ENCODE assay signal across 27 cellular contexts in the genomic region with DNA sequence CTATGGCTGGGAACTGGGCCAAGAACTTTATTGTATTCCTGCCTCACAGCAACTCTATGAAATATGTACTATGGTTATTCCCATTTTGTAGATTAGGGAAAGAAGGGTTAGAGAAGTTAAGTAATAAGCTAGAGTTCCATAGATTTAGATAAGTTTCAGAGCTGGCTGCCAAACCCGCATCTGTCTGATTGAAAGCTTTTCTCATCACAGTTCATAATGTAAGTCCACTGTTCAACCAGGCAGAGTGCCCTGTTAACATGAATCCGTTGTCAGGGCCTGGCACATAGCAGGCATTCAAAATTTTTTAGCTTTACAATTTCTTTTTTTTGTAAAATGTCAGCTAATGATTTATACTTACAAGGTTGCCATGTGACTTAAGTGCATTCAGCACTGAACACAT.
"Had no signal": no experiment of that assay in that cellular context is flagged by ENCODE, and none has a peak within 500 bp of the region (broad histone marks: within the 10 kb centered on the region; RNA-seq: fewer than 3 reads in every experiment).

No MANE protein-coding gene starts in this region.

- H3K4me3 ChIP-seq: ascending aorta, esophagus muscularis mucosa, gastroesophageal sphincter had no signal

- H3K9me3 ChIP-seq: ascending aorta, esophagus muscularis mucosa, gastroesophageal sphincter had no signal

- H3K36me3 ChIP-seq: ascending aorta, brain microvascular endothelial cell, esophagus muscularis mucosa, gastroesophageal sphincter had no signal

- DNase-seq: activated CD4-positive, alpha-beta memory T cell treated with anti-CD3 and anti-CD28 coated beads for 36 hours; activated CD4-positive, alpha-beta T cell treated with anti-CD3 and anti-CD28 coated beads for 36 hours; activated CD4-positive, alpha-beta T cell treated with anti-CD3 and anti-CD28 coated beads, Interleukin-2, amount 10 ng/mL, durations not matched to agents 24 days and 14 days; activated CD4-positive, CD25-positive, alpha-beta regulatory T cell; activated CD4-positive, CD25-positive, alpha-beta regulatory T cell treated with anti-CD3 and anti-CD28 coated beads, Interleukin-2, amount 50 U/mL, for 72 hours; activated CD8-positive, alpha-beta memory T cell treated with anti-CD3 and anti-CD28 coated beads, Interleukin-2, amount 10 ng/mL, durations not matched to agents 7 days and 5 days; activated CD8-positive, alpha-beta memory T cell treated with anti-CD3 and anti-CD28 coated beads, Interleukin-2, amount 50 U/mL, for 4 hours; activated CD8-positive, alpha-beta T cell treated with anti-CD3 and anti-CD28 coated beads, Interleukin-2, amount 10 ng/mL, durations not matched to agents 7 days and 5 days; activated gamma-delta T cell; activated naive CD4-positive, alpha-beta T cell; activated naive CD4-positive, alpha-beta T cell treated with anti-CD3 and anti-CD28 coated beads, Interleukin-2, amount 10 ng/mL, durations not matched to agents 7 days and 5 days; activated naive CD8-positive, alpha-beta T cell treated with anti-CD3 and anti-CD28 coated beads, Interleukin-2, amount 10 ng/mL, durations not matched to agents 7 days and 5 days; activated T-cell treated with anti-CD3 and anti-CD28 coated beads, Interleukin-2, amount 50 U/mL, for 1 hour; activated T-cell treated with anti-CD3 and anti-CD28 coated beads, Interleukin-2, amount 50 U/mL, for 72 hours; brain microvascular endothelial cell; cortex of kidney; dermis blood vessel endothelial cell; effector CD4-positive, alpha-beta T cell; effector memory CD8-positive, alpha-beta T cell; erythroblast; foreskin keratinocyte; hippocampal formation; T-helper 2 cell had no signal

- H3K27me3 ChIP-seq: ascending aorta, brain microvascular endothelial cell, esophagus muscularis mucosa, foreskin keratinocyte had no signal

- H3K27ac ChIP-seq: ascending aorta, brain microvascular endothelial cell, esophagus muscularis mucosa, foreskin keratinocyte, gastroesophageal sphincter had no signal

- H3K4me1 ChIP-seq: ascending aorta, foreskin keratinocyte had no signal

- ATAC-seq: activated CD4-positive, alpha-beta T cell treated with anti-CD3 and anti-CD28 coated beads for 36 hours; activated CD8-positive, alpha-beta memory T cell treated with anti-CD3 and anti-CD28 coated beads, Interleukin-2, amount 10 ng/mL, durations not matched to agents 7 days and 5 days; activated CD8-positive, alpha-beta T cell treated with anti-CD3 and anti-CD28 coated beads, Interleukin-2, amount 10 ng/mL, durations not matched to agents 7 days and 5 days; activated naive CD4-positive, alpha-beta T cell treated with anti-CD3 and anti-CD28 coated beads, Interleukin-2, amount 50 U/mL, for 72 hours; activated T-cell treated with anti-CD3 and anti-CD28 coated beads, Interleukin-2, amount 50 U/mL, for 72 hours; effector memory CD8-positive, alpha-beta T cell; foreskin keratinocyte; gastroesophageal sphincter had no signal
